Comparison of ENCODE assay signal across 22 cellular contexts in genomic region chr9:137230720-137231207, GRCh38. TPM values are rescaled to one million over a fixed set of nuclear protein-coding genes. Genes with fewer than 3 reads are reported as not detected.
DNase-seq lines count a peak whose midpoint lies in the region; ATAC-seq, FAIRE-seq and TF ChIP-seq lines count a peak whose summit lies in the region.
"Had no signal": no experiment of that assay in that cellular context is flagged by ENCODE, and none has a peak within 500 bp of the region (broad histone marks: within the 10 kb centered on the region; RNA-seq: fewer than 3 reads in every experiment).

TSS of gene SLC34A3 (plus strand) at chr9:137230901. CDS start at chr9:137231703, 802 bp downstream.

- H2AFZ ChIP-seq in H1 (ENCODE audit: low read length) (no peak within 1 kb of the TSS), neuronal stem cell (ENCODE audit: low read length) (peak within 1 kb of the TSS; percentile 32)
- H2AFZ ChIP-seq: GM23248 had no signal

- peak within 1 kb of the TSS in 1 of 2 experiments; percentile 49; a peak in 2 of 6 replicates for H3K27ac ChIP-seq in A549
- H3K27ac ChIP-seq in HEK293 (ENCODE audit: extremely low read depth, low read depth, low read length) = no peak within 1 kb of the TSS
- no peak within 1 kb of the TSS for H3K27ac ChIP-seq in H1 (ENCODE audit: low read depth, low read length)
- H3K27ac ChIP-seq in neuronal stem cell (replicated peaks; ENCODE audit: low read length) = no peak within 1 kb of the TSS
- H3K27ac ChIP-seq: GM23248, KMS-11 had no signal

- no peaks in the 10 kb centered on the region; a peak in 1 of 7 replicates for H3K27me3 ChIP-seq in H1 (replicated peaks in 1 of 4; ENCODE audit: control insufficient read depth in 3 of 4, extremely low read depth in 1 of 4, insufficient read depth in 3 of 4, low read length in 3 of 4)
- H3K27me3 ChIP-seq in neuronal stem cell (ENCODE audit: control insufficient read depth in 3 of 3, insufficient read depth in 3 of 3, low read depth in 1 of 3, low read length in 3 of 3) = peaks cover 0 to 7% (median 0%) of the 10 kb centered on the region in 3 experiments

- H4K8ac ChIP-seq in H1 (ENCODE audit: extremely low read depth, insufficient read depth, low read length) (peak within 1 kb of the TSS; percentile 71), neuronal stem cell (ENCODE audit: low read depth, low read length) (no peak within 1 kb of the TSS)

- 45% methylated on average over 2 of the region's 9 CpGs for WGBS in A549 (ENCODE audit: missing lambda C conversion rate)
- 86% methylated on average over 1 of the region's 9 CpGs; no CpG with 5 or more reads in 1 of the 2 experiments for WGBS in H1 (ENCODE audit: extremely low coverage in 1 of 2, insufficient coverage in 1 of 2, insufficient read length in 1 of 2, insufficient replicate concordance in 2 of 2, low coverage in 1 of 2, low lambda C conversion rate in 2 of 2, missing lambda C conversion rate in 1 of 2), 2 experiments
- WGBS in neuronal stem cell (ENCODE audit: extremely low coverage in 2 of 2, insufficient read length in 2 of 2, insufficient replicate concordance in 1 of 2), 2 donors = no CpG with 5 or more reads among the region's 9 CpGs

- peak within 1 kb of the TSS; percentile 32; the same call in 1 of the 3 replicates for H3K4me2 ChIP-seq in A549
- H3K4me2 ChIP-seq in H1 (ENCODE audit: insufficient read depth in 1 of 2, low read depth in 2 of 2, low read length in 2 of 2) = no peak within 1 kb of the TSS
- peak within 1 kb of the TSS; percentile 18 for H3K4me2 ChIP-seq in neuronal stem cell (ENCODE audit: insufficient read depth, low read length, poor library complexity, severe bottlenecking)
- H3K4me2 ChIP-seq: KMS-11 had no signal

- H4K91ac ChIP-seq in H1 (replicated peaks; ENCODE audit: insufficient read length, low read length) (no peak within 1 kb of the TSS), neuronal stem cell (ENCODE audit: low read depth, low read length, poor library complexity) (no peak within 1 kb of the TSS)

- H4K20me1 ChIP-seq in H1 (replicated peaks in 1 of 2; ENCODE audit: control insufficient read depth in 1 of 2, insufficient read depth in 2 of 2, low read length in 2 of 2) = peaks cover 0 to 1% of the 10 kb centered on the region in 2 experiments

- H3K79me1 ChIP-seq in H1 (ENCODE audit: low read depth, low read length) (no peaks in the 10 kb centered on the region), neuronal stem cell (ENCODE audit: low read depth, low read length) (peaks cover under 1% of the 10 kb centered on the region)

- H2AK5ac ChIP-seq in H1 (ENCODE audit: low read depth, low read length) (no peak within 1 kb of the TSS), neuronal stem cell (ENCODE audit: low read depth, low read length) (peak within 1 kb of the TSS; percentile 93)

- no peak for FAIRE-seq in A549 (lab: Jason Lieb, UNC)
- FAIRE-seq in H1 (lab: Jason Lieb, UNC) = no peak
- FAIRE-seq: D721Med, G401.6, GM18507 had no signal

- POLR2A ChIA-PET in A549 (lab: Yijun Ruan, JAX) (interaction anchor here (1.0 to 1.7 kb wide), 2 partner anchors 10 to 12 kb away, joined by 4 to 10 read pairs; no protein-coding TSS in a partner anchor), HEK293 (lab: Yijun Ruan, JAX) (interaction anchor here (0.8 to 17.2 kb wide), 3 partner anchors 11 to 23 kb away, joined by 3 to 304 read pairs (median 234); partner anchors contain the start of genes NDOR1, TMEM203, TPRN and TUBB4B), H1 (lab: Charles Lee; ENCODE audit: partially characterized antibody) (interaction anchor here (0.7 to 69.9 kb wide), 4 partner anchors 17 to 30 kb away, joined by 3 to 1462 read pairs (median 6); partner anchors contain the start of genes NELFB, STPG3, TOR4A and TPRN)

- H3K14ac ChIP-seq in H1 (ENCODE audit: insufficient read length) (no peak within 1 kb of the TSS), neuronal stem cell (ENCODE audit: low read length) (no peak within 1 kb of the TSS)

- CTCF ChIA-PET in A549 (lab: Yijun Ruan, JAX) = interaction anchor here (1.1 to 10.1 kb wide), 6 partner anchors 9 to 113 kb away, joined by 3 to 81 read pairs (median 4); partner anchors contain the start of genes ANAPC2, SSNA1 and TUBB4B
- CTCF ChIA-PET in HEK293 (lab: Yijun Ruan, JAX) = interaction anchor here (0.6 kb wide), 1 partner anchor 106 kb away, joined by 3 read pairs; no protein-coding TSS in a partner anchor
- CTCF ChIA-PET in H1 (lab: Charles Lee; ENCODE audit: partially characterized antibody) = interaction anchor here (0.8 to 20.2 kb wide), 5 partner anchors 11 to 201 kb away, joined by 3 to 204 read pairs (median 5); partner anchors contain the start of genes ANAPC2 and SSNA1

- H2BK20ac ChIP-seq in H1 (ENCODE audit: low read length) = no peak within 1 kb of the TSS

- TF ChIP-seq CTCF in A549 (IDR thresholded peaks at IDR 0.05) = no peak
- no peak for TF ChIP-seq CTCF in HEK293 (tag by site-specific recombination; IDR thresholded peaks at IDR 0.05)
- no peak for TF ChIP-seq CTCF in H1 (IDR thresholded peaks at IDR 0.05; ENCODE audit: control extremely low read depth in 1 of 3, insufficient read depth in 1 of 3, low read depth in 1 of 3, low read length in 3 of 3)

- H3K4ac ChIP-seq in H1 (replicated peaks; ENCODE audit: insufficient read length, low read depth, low read length) (no peak within 1 kb of the TSS), neuronal stem cell (ENCODE audit: low read length) (no peak within 1 kb of the TSS)

- no peak within 1 kb of the TSS for H3K56ac ChIP-seq in H1 (replicated peaks; ENCODE audit: insufficient read length, low read depth, low read length)

- H2BK5ac ChIP-seq in H1 (ENCODE audit: low read depth, low read length) = no peak within 1 kb of the TSS
- peak within 1 kb of the TSS; percentile 87 for H2BK5ac ChIP-seq in neuronal stem cell (ENCODE audit: low read length)

- H3K18ac ChIP-seq in H1 (ENCODE audit: extremely low read depth, low read length) (no peak within 1 kb of the TSS), neuronal stem cell (ENCODE audit: low read length) (peak within 1 kb of the TSS; percentile 64)

- H3K4me3 ChIP-seq in A549 (no peak within 1 kb of the TSS), HEK293 (ENCODE audit: low read depth, low read length) (no peak within 1 kb of the TSS), H1 (ENCODE audit: extremely low read depth in 1 of 4, insufficient read depth in 2 of 4, low read depth in 3 of 4, low read length in 4 of 4) (no peak within 1 kb of the TSS), neuronal stem cell (ENCODE audit: low read length in 2 of 2) (no peak within 1 kb of the TSS)
- H3K4me3 ChIP-seq: GM23248 had no signal

- ATAC-seq in A549 = no peak
- ATAC-seq: CD8-positive, alpha-beta T cell had no signal

- H3K9me3 ChIP-seq in A549 = no peaks in the 10 kb centered on the region
- no peaks in the 10 kb centered on the region for H3K9me3 ChIP-seq in HEK293 (ENCODE audit: control insufficient read depth, insufficient read depth, low read depth, low read length)
- H3K9me3 ChIP-seq in H1 (ENCODE audit: insufficient read depth in 2 of 2, low read depth in 1 of 2, low read length in 1 of 2) = no peaks in the 10 kb centered on the region
- H3K9me3 ChIP-seq in neuronal stem cell (replicated peaks in 1 of 2; ENCODE audit: control insufficient read depth in 2 of 2, insufficient read depth in 1 of 2, low read depth in 1 of 2, low read length in 2 of 2) = no peaks in the 10 kb centered on the region

- no peak for TF ChIP-seq EP300 in A549 (IDR thresholded peaks at IDR 0.05)
- TF ChIP-seq EP300 in H1 (IDR thresholded peaks at IDR 0.05; ENCODE audit: borderline replicate concordance in 1 of 2, low read depth in 2 of 2, low read length in 2 of 2) = no peak

- TF ChIP-seq POLR2A in A549 (IDR thresholded peaks at IDR 0.05; ENCODE audit: low read length) (no peak), H1 (IDR thresholded peaks at IDR 0.05; ENCODE audit: control extremely low read depth in 1 of 2, low read depth in 2 of 2, low read length in 2 of 2) (no peak)

- no peak within 1 kb of the TSS for H4K5ac ChIP-seq in H1 (ENCODE audit: insufficient read length, low read depth, low read length)

- H2BK15ac ChIP-seq in H1 (ENCODE audit: low read length) = no peak within 1 kb of the TSS
- H2BK15ac ChIP-seq in neuronal stem cell (ENCODE audit: low read length) = no peak within 1 kb of the TSS

- H3K36me3 ChIP-seq in HEK293 (ENCODE audit: control insufficient read depth in 2 of 2, insufficient read depth in 1 of 2, low read length in 2 of 2) = no peaks in the 10 kb centered on the region
- no peaks in the 10 kb centered on the region for H3K36me3 ChIP-seq in H1 (ENCODE audit: control insufficient read depth in 2 of 4, insufficient read depth in 4 of 4, low read length in 3 of 4)
- H3K36me3 ChIP-seq in neuronal stem cell (replicated peaks in 1 of 2; ENCODE audit: control insufficient read depth in 2 of 2, insufficient read depth in 2 of 2, low read length in 2 of 2) = no peaks in the 10 kb centered on the region

- H3K4me1 ChIP-seq in A549 (peaks cover 41% of the 10 kb centered on the region), HEK293 (ENCODE audit: control insufficient read depth, insufficient read depth, low read length) (no peaks in the 10 kb centered on the region), H1 (replicated peaks in 1 of 4; ENCODE audit: control insufficient read depth in 3 of 4, insufficient read depth in 4 of 4, low read length in 3 of 4) (peaks cover 0 to 13% (median 2%) of the 10 kb centered on the region in 4 experiments; a peak in 5 of 7 replicates), neuronal stem cell (ENCODE audit: control insufficient read depth in 2 of 2, insufficient read depth in 1 of 2, low read depth in 1 of 2, low read length in 2 of 2) (peaks cover 0 to 9% of the 10 kb centered on the region in 2 donors)

- no peak within 1 kb of the TSS for H3K23ac ChIP-seq in H1 (ENCODE audit: insufficient read length)
- no peak within 1 kb of the TSS for H3K23ac ChIP-seq in neuronal stem cell (ENCODE audit: low read depth, low read length, poor library complexity)

- no peak within 1 kb of the TSS for H3K9ac ChIP-seq in H1 (replicated peaks in 1 of 4; ENCODE audit: extremely low read depth in 1 of 4, low read depth in 3 of 4, low read length in 3 of 4)
- peak within 1 kb of the TSS; percentile 44 for H3K9ac ChIP-seq in neuronal stem cell (ENCODE audit: low read depth, low read length, poor library complexity)
- H3K9ac ChIP-seq: GM23248, KMS-11 had no signal

- no peak for DNase-seq in A549 (ENCODE audit: low read depth in 1 of 2, low spot score in 1 of 2)
- no peak for DNase-seq in H1 (ENCODE audit: low read depth in 1 of 2, low spot score in 2 of 2)
- DNase-seq in neuronal stem cell (ENCODE audit: low spot score) = no peak
- DNase-seq in hepatic stellate cell (ENCODE audit: low spot score) = no peak
- no peak for DNase-seq in amniotic stem cell (lab: John Stamatoyannopoulos, UW)
- no peak for DNase-seq in NCI-H345 (lab: John Stamatoyannopoulos, UW)
- DNase-seq: 8988T; ACHN; CD8-positive, alpha-beta T cell; COR-L47; DMS153; DMS79 treated with DMSO at 0.1 percent for 48 hours; EL; GM23248; H7 had no signal

- H2BK12ac ChIP-seq in H1 (ENCODE audit: low read depth, low read length) = no peak within 1 kb of the TSS
- H2BK12ac ChIP-seq in neuronal stem cell (ENCODE audit: low read length) = no peak within 1 kb of the TSS

- H2BK120ac ChIP-seq in H1 (replicated peaks; ENCODE audit: low read depth, low read length) (no peak within 1 kb of the TSS), neuronal stem cell (ENCODE audit: low read depth, low read length) (no peak within 1 kb of the TSS)

- H3K23me2 ChIP-seq in H1 (ENCODE audit: low read depth, low read length) = no peaks in the 10 kb centered on the region

- no peaks in the 10 kb centered on the region for H3K79me2 ChIP-seq in H1 (ENCODE audit: control insufficient read depth in 1 of 2, insufficient read depth in 2 of 2, low read length in 2 of 2)

- no peak for TF ChIP-seq RAD21 in A549 (conservative IDR thresholded peaks at IDR 0.05 in 1 of 2, IDR thresholded peaks at IDR 0.05 in 1 of 2)
- no peak for TF ChIP-seq RAD21 in H1 (IDR thresholded peaks at IDR 0.05 in 1 of 2, conservative IDR thresholded peaks at IDR 0.05 in 1 of 2; ENCODE audit: low read depth in 2 of 2, low read length in 2 of 2)

RNA-seq across cellular contexts. Expression of gene SLC34A3, which starts in this region (rescaled TPM):
- polyA plus RNA-seq in A549 (2011; rRNA removed) (not detected in 2 replicates), A549 (2017; fragmentation: RNase III; extraction: RNeasy Plus Mini Kit Qiagen cat#74134 plus additional on column Dnase treatment) (0.04 to 0.05 TPM (median 0.05 TPM) in 3 replicates), H1 (2011; rRNA removed) (0.06 and 0.08 TPM in 2 replicates)
- 0.04 TPM in 2 replicates for polyA plus RNA-seq in A549 (2012; cell fraction: cytosol; rRNA removed)
- polyA plus RNA-seq in A549 (2012; cell fraction: nucleus; rRNA removed) = 0.18 and 0.20 TPM in 2 replicates
- not detected in 2 replicates for polyA minus RNA-seq in A549 (2011; rRNA and poly(A)+ RNA removed)
- not detected in 2 replicates for total RNA-seq in H1 (2021; fragmentation: NEBNext Ultra II Directional; extraction: Animal tissue kit (Norgen Biotek cat#: 25700))
- polyA plus RNA-seq in H1 (2011; cell fraction: cytosol; rRNA removed) = 0.09 TPM
- 0.33 TPM for polyA plus RNA-seq in H1 (2011; cell fraction: nucleus; rRNA removed)
- 0.13 to 0.22 TPM (median 0.19 TPM) in 3 of 4 replicates, not detected in the other for polyA plus RNA-seq in H1 (2012, experiment 1 of 2)
- polyA plus RNA-seq in H1 (2012, experiment 2 of 2) = not detected
- 0.04 TPM for polyA plus RNA-seq in H1 (2013, experiment 1 of 2)
- polyA plus RNA-seq in H1 (2013, experiment 2 of 2) = 0.07 TPM
- not detected in 2 replicates for polyA minus RNA-seq in H1 (2011; rRNA and poly(A)+ RNA removed)
- not detected for polyA minus RNA-seq in H1 (2011; cell fraction: cytosol; rRNA and poly(A)+ RNA removed)
- polyA minus RNA-seq in H1 (2011; cell fraction: nucleus; rRNA and poly(A)+ RNA removed) = not detected
- polyA plus RNA-seq in neuronal stem cell (2013, experiment 1 of 2) = not detected
- polyA plus RNA-seq in neuronal stem cell (2013, experiment 2 of 2) = not detected
- total RNA-seq: CD8-positive, alpha-beta T cell; GM23248; HT1080 had no signal
- polyA plus RNA-seq: CD14-positive monocyte, GM23248 had no signal

Comparison
In these comparisons a context has a peak if more than half of its experiments do, and no peak if none do; other contexts are left out.
1. H3K4me2 ChIP-seq: peak in A549 (single experiment) and neuronal stem cell (single experiment); none in H1 (0 of 2).